Comparison of ENCODE assay signal across 1 cellular context in the genomic region with DNA sequence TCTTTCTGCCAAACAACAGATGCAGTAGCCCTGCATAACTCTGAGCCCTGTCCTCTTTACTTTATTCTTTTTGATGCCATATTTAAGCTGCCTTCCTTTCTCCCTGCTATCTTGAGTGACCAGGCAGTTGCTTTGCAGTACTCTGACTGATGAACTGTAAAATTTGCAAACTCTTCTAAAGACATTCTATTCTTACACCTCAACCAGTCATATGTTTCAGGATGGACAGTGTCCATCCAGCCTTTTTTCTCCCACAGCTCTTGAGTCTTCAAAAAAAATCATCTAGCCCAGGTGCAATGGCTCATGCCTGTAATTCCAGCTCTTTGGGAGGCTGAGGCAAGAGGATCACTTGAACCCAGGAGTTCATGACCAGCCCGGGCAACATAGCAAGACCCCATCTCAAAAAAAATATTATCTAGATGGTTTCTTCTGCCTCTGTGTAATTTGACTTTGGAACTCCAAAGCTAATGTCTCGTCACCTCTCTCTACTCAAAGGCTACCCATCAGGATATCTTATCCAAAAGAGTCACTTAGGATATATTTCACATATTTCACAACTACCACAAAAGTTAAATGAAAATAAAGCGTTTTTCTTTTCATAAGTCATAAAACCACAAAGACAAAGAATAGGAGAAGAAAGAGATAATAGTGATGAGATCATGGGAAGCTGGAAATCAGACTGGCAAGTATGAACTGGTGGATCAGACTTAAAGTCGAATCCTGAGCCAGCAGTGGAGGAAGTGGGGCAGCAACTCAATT.
A peak's percentile ranks its signal among the peaks of the same experiment; 100 is the strongest.
TF ChIP-seq lines count a peak whose summit lies in the region.

No MANE protein-coding gene starts in this region.

TF ChIP-seq in SK-N-SH, 30 proteins besides CTCF, POLR2A, EP300 and RAD21:
- TF ChIP-seq YY1 (IDR thresholded peaks at IDR 0.05; ENCODE audit: low read depth) (0 out of 2 replicates have a peak, but pooled peaks have one; percentile 7), TEAD4 (IDR thresholded peaks at IDR 0.05; ENCODE audit: borderline replicate concordance, insufficient read depth) (0 out of 2 replicates have a peak, but pooled peaks have one; percentile 23), NFIC (IDR thresholded peaks at IDR 0.05; ENCODE audit: borderline replicate concordance) (peak; percentile 68; the same call in 1 of the 2 replicates), JUND (IDR thresholded peaks at IDR 0.05) (peak; percentile 74), EZH2phosphoT487 (IDR thresholded peaks at IDR 0.05; ENCODE audit: borderline replicate concordance, low read depth) (no peak), FOSL2 (IDR thresholded peaks at IDR 0.05; ENCODE audit: borderline replicate concordance, low read depth) (peak; percentile 54), NRF1 (IDR thresholded peaks at IDR 0.05; ENCODE audit: low read depth, low read length) (no peak), ELF1 (IDR thresholded peaks at IDR 0.05) (no peak), IRF3 (IDR thresholded peaks at IDR 0.05; ENCODE audit: low read depth, low read length) (no peak), TCF12 (IDR thresholded peaks at IDR 0.05) (peak; percentile 82), MAX (IDR thresholded peaks at IDR 0.05; ENCODE audit: low read depth) (peak; percentile 6; the same call in 1 of the 2 replicates)
- TF ChIP-seq, protein P1, sequence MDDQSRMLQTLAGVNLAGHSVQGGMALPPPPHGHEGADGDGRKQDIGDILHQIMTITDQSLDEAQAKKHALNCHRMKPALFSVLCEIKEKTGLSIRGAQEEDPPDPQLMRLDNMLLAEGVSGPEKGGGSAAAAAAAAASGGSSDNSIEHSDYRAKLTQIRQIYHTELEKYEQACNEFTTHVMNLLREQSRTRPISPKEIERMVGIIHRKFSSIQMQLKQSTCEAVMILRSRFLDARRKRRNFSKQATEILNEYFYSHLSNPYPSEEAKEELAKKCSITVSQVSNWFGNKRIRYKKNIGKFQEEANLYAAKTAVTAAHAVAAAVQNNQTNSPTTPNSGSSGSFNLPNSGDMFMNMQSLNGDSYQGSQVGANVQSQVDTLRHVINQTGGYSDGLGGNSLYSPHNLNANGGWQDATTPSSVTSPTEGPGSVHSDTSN (IDR thresholded peaks at IDR 0.05) = peak; percentile 71
